In the genomic region with DNA sequence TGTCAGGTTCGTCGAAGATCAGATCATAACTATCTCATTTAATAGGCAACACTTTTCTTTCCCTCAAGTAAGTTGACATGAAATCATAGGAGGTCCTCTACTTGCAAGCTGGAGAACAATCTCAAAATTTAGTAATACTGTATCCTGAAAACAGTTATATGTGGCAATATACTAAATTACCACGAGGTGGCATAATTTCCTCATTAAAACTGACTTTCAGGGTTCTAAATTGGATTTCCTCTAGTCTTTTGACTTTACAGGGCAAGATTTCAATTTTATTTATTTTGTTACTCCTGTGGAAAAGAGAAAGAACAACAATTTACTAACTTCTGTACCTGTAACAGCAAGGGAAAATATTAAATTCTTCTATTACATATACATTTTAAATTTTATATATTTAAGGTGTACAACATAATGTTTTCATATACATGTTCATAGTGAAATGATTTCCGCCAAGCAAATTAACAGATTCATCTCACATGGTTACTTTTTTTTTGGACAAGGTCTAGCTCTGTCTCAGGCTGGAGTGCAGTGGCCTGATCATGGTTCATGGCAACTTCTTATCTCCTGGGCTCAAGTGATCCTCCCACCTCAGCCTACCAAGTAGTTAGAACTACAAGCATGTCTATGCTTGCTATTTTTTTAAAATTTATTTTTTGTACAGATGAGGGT, we compare ENCODE assay signal across 8 cellular contexts. TPM values are rescaled to one million over a fixed set of nuclear protein-coding genes. Genes with fewer than 3 reads are reported as not detected.
DNase-seq lines count a peak whose midpoint lies in the region; ATAC-seq and FAIRE-seq lines count a peak whose summit lies in the region.

No MANE protein-coding gene starts in this region.

- H4K91ac ChIP-seq in neuronal stem cell (ENCODE audit: low read depth, low read length, poor library complexity): no peak overlapping the region

- no peak overlapping the region for H3K4ac ChIP-seq in neuronal stem cell (ENCODE audit: low read length)

- no peaks in the 10 kb centered on the region for H3K4me1 ChIP-seq in neuronal stem cell (ENCODE audit: control insufficient read depth in 2 of 2, insufficient read depth in 1 of 2, low read depth in 1 of 2, low read length in 2 of 2)

- H4K8ac ChIP-seq in neuronal stem cell (ENCODE audit: low read depth, low read length): no peak overlapping the region

- no peak overlapping the region for H2BK120ac ChIP-seq in neuronal stem cell (ENCODE audit: low read depth, low read length)

- no peak overlapping the region for H3K4me3 ChIP-seq in neuronal stem cell (ENCODE audit: low read length in 2 of 2)

- no peak overlapping the region for H3K27ac ChIP-seq in neuronal stem cell (replicated peaks; ENCODE audit: low read length)

- peak; percentile 83 for FAIRE-seq in GM18507 (lab: Jason Lieb, UNC)

- no peak overlapping the region for H2AFZ ChIP-seq in neuronal stem cell (ENCODE audit: low read length)

- H3K4me2 ChIP-seq in neuronal stem cell (ENCODE audit: insufficient read depth, low read length, poor library complexity, severe bottlenecking): no peak overlapping the region

- H3K9ac ChIP-seq in neuronal stem cell (ENCODE audit: low read depth, low read length, poor library complexity): no peak overlapping the region

- H3K18ac ChIP-seq in neuronal stem cell (ENCODE audit: low read length): no peak overlapping the region

- ATAC-seq in GM21447 (IDR thresholded peaks at IDR 0.05; ENCODE audit: unreplicated experiment): no peak
- no peak for ATAC-seq in HG03175 (IDR thresholded peaks at IDR 0.05; ENCODE audit: unreplicated experiment)

- no peak overlapping the region for H2BK15ac ChIP-seq in neuronal stem cell (ENCODE audit: low read length)

- no peak overlapping the region for H2BK12ac ChIP-seq in neuronal stem cell (ENCODE audit: low read length)

- H2AK5ac ChIP-seq in neuronal stem cell (ENCODE audit: low read depth, low read length): no peak overlapping the region

- no peak overlapping the region for H3K23ac ChIP-seq in neuronal stem cell (ENCODE audit: low read depth, low read length, poor library complexity)

- DNase-seq in AG20443 (ENCODE audit: low spot score): peak; percentile 33
- no peak for DNase-seq in GM18507 (ENCODE audit: extremely low spot score, insufficient read length, low read depth)
- DNase-seq in NCI-H345 treated with DMSO at 0.1 percent for 48 hours (lab: John Stamatoyannopoulos, UW; ENCODE audit: unreplicated experiment): peak; percentile 20
- peak; percentile 16 for DNase-seq in dedifferentiated amniotic fluid mesenchymal stem cell (ENCODE audit: extremely low spot score)
- peak; percentile 37 for DNase-seq in neuronal stem cell (ENCODE audit: low spot score)
- no peak for DNase-seq in islet precursor cell

- H2BK5ac ChIP-seq in neuronal stem cell (ENCODE audit: low read length): no peak overlapping the region

- no peak overlapping the region for H3K14ac ChIP-seq in neuronal stem cell (ENCODE audit: low read length)

- no peaks in the 10 kb centered on the region for H3K27me3 ChIP-seq in neuronal stem cell (ENCODE audit: control insufficient read depth in 3 of 3, insufficient read depth in 3 of 3, low read depth in 1 of 3, low read length in 3 of 3)

- WGBS in neuronal stem cell (ENCODE audit: extremely low coverage in 2 of 2, insufficient read length in 2 of 2, insufficient replicate concordance in 1 of 2), 2 donors: no CpG with 5 or more reads among the region's 4 CpGs

- H3K36me3 ChIP-seq in neuronal stem cell (replicated peaks in 1 of 2; ENCODE audit: control insufficient read depth in 2 of 2, insufficient read depth in 2 of 2, low read length in 2 of 2): no peaks in the 10 kb centered on the region

- peaks cover 0 to 2% of the 10 kb centered on the region in 2 donors for H3K9me3 ChIP-seq in neuronal stem cell (replicated peaks in 1 of 2; ENCODE audit: control insufficient read depth in 2 of 2, insufficient read depth in 1 of 2, low read depth in 1 of 2, low read length in 2 of 2)

- H3K79me1 ChIP-seq in neuronal stem cell (ENCODE audit: low read depth, low read length): no peaks in the 10 kb centered on the region

RNA-seq across cellular contexts. Expression of gene CYP2C18, which starts 53.4 kb away (rescaled TPM):
- 0.03 TPM for polyA plus RNA-seq in neuronal stem cell (2013, experiment 1 of 2)
- polyA plus RNA-seq in neuronal stem cell (2013, experiment 2 of 2): 0.01 TPM

Comparison
In these comparisons a context has a peak if more than half of its experiments do, and no peak if none do; other contexts are left out.
1. DNase-seq: peak in AG20443 (single experiment), NCI-H345 treated with DMSO at 0.1 percent for 48 hours (single experiment), dedifferentiated amniotic fluid mesenchymal stem cell (single experiment) and neuronal stem cell (single experiment); none in GM18507 (single experiment) and islet precursor cell (single experiment).